1 cellular context compared by ENCODE assay signal in genomic region chr1:12408662-12409061, GRCh38.
A peak's percentile ranks its signal among the peaks of the same experiment; 100 is the strongest.
TF ChIP-seq lines count a peak whose summit lies in the region.

No MANE protein-coding gene starts in this region.

TF ChIP-seq in K562, 482 proteins besides CTCF, POLR2A, EP300 and RAD21 (continued from another document and continues in another):
- TF ChIP-seq ZNF518B (CRISPR knock-in tag; IDR thresholded peaks at IDR 0.05) (no peak), NFE2 (IDR thresholded peaks at IDR 0.05; ENCODE audit: low read depth) (no peak), ARNT (IDR thresholded peaks at IDR 0.05) (peak in 1 of 2 experiments; percentile 77; a peak in 2 of 4 replicates), SPI1 (IDR thresholded peaks at IDR 0.05; ENCODE audit: borderline replicate concordance, low read depth, low read length) (peak; percentile 87), ZNF609 (CRISPR knock-in tag; IDR thresholded peaks at IDR 0.05; ENCODE audit: borderline replicate concordance) (no peak), EGR1 (conservative IDR thresholded peaks at IDR 0.05) (no peak), PATZ1 (CRISPR knock-in tag; IDR thresholded peaks at IDR 0.05; ENCODE audit: borderline replicate concordance) (no peak), SIN3B (IDR thresholded peaks at IDR 0.05; ENCODE audit: low read depth) (no peak), ZNF561 (CRISPR knock-in tag; conservative IDR thresholded peaks at IDR 0.05) (no peak), ZBTB17 (CRISPR knock-in tag; IDR thresholded peaks at IDR 0.05) (no peak), RBM22 (IDR thresholded peaks at IDR 0.05; ENCODE audit: low read depth, low read length, poor library complexity, severe bottlenecking) (no peak), MNT (conservative IDR thresholded peaks at IDR 0.05) (0 out of 4 replicates have a peak, but pooled peaks of 1 of the 2 experiments have one; percentile 21), TARDBP (IDR thresholded peaks at IDR 0.05) (no peak), E2F4 (CRISPR knock-in tag; IDR thresholded peaks at IDR 0.05; ENCODE audit: low read depth) (no peak), CBFA2T2 (conservative IDR thresholded peaks at IDR 0.05) (peak; percentile 76), CREBBP (IDR thresholded peaks at IDR 0.05; ENCODE audit: low read depth, low read length) (no peak), ARID4B (CRISPR knock-in tag; IDR thresholded peaks at IDR 0.05) (no peak), ILK (tag; IDR thresholded peaks at IDR 0.05; ENCODE audit: borderline replicate concordance, low read depth) (no peak), PKNOX1 (IDR thresholded peaks at IDR 0.05) (peak; percentile 54), ZNF511 (CRISPR knock-in tag; IDR thresholded peaks at IDR 0.05) (no peak), MCM5 (IDR thresholded peaks at IDR 0.05; ENCODE audit: low read depth) (no peak), ZNF644 (tag; IDR thresholded peaks at IDR 0.05; ENCODE audit: low read depth) (no peak; the same call in 1 of the 2 replicates), IFI16 (CRISPR knock-in tag; IDR thresholded peaks at IDR 0.05) (peak; percentile 30; the same call in 1 of the 2 replicates), KLF6 (CRISPR knock-in tag; IDR thresholded peaks at IDR 0.05; ENCODE audit: borderline replicate concordance) (no peak), RCOR1 (IDR thresholded peaks at IDR 0.05; ENCODE audit: borderline replicate concordance in 1 of 2, low read depth in 2 of 2, low read length in 2 of 2) (peak in 1 of 2 experiments; percentile 94; a peak in 2 of 4 replicates), FOXO4 (CRISPR knock-in tag; IDR thresholded peaks at IDR 0.05) (no peak), SRSF1 (IDR thresholded peaks at IDR 0.05; ENCODE audit: low read depth, low read length) (no peak), IRF2 (CRISPR knock-in tag; IDR thresholded peaks at IDR 0.05) (no peak), HDAC1 (IDR thresholded peaks at IDR 0.05) (peak; percentile 70 to 80; a peak in 3 of 4 replicates), HNRNPH1 (optimal IDR thresholded peaks at IDR 0.05; ENCODE audit: low read depth, low read length) (no peak), PCBP2 (IDR thresholded peaks at IDR 0.05; ENCODE audit: low read depth, low read length, poor library complexity, severe bottlenecking) (no peak), CAMTA2 (CRISPR knock-in tag; conservative IDR thresholded peaks at IDR 0.05) (no peak), NBN (IDR thresholded peaks at IDR 0.05; ENCODE audit: low read depth) (no peak), SMAD2 (IDR thresholded peaks at IDR 0.05; ENCODE audit: low read depth, low read length) (no peak), ARID2 (IDR thresholded peaks at IDR 0.05) (no peak), ID3 (CRISPR knock-in tag; IDR thresholded peaks at IDR 0.05) (no peak), ID3 (tag; IDR thresholded peaks at IDR 0.05) (peak; percentile 98), MTF1 (CRISPR knock-in tag; IDR thresholded peaks at IDR 0.05; ENCODE audit: borderline replicate concordance) (no peak), ZNF217 (CRISPR knock-in tag; IDR thresholded peaks at IDR 0.05) (no peak), HSF4 (CRISPR knock-in tag; IDR thresholded peaks at IDR 0.05; ENCODE audit: borderline replicate concordance) (0 out of 2 replicates have a peak, but pooled peaks have one; percentile 57)
